8 cellular contexts compared by ENCODE assay signal in genomic region chr10:32960022-32960421, GRCh38. TPM values are rescaled to one million over a fixed set of nuclear protein-coding genes. Genes with fewer than 3 reads are reported as not detected.
A peak's percentile ranks its signal among the peaks of the same experiment; 100 is the strongest.
DNase-seq lines count a peak whose midpoint lies in the region; ATAC-seq and TF ChIP-seq lines count a peak whose summit lies in the region.
"Had no signal": no experiment of that assay in that cellular context is flagged by ENCODE, and none has a peak within 500 bp of the region (broad histone marks: within the 10 kb centered on the region; RNA-seq: fewer than 3 reads in every experiment).

No MANE protein-coding gene starts in this region.

- no peak for ATAC-seq in GM23338
- ATAC-seq in activated CD4-positive, CD25-positive, alpha-beta regulatory T cell treated with anti-CD3 and anti-CD28 coated beads, Interleukin-2, amount 50 U/mL, for 24 hours = no peak

- CTCF ChIA-PET in PC-9 (lab: Charles Lee) = interaction anchor here (0.5 kb wide), 1 partner anchor 705 kb away, joined by 7 read pairs; no protein-coding TSS in a partner anchor

- no peaks in the 10 kb centered on the region for H3K9me2 ChIP-seq in GM23338 (ENCODE audit: insufficient read depth)
- H3K9me2 ChIP-seq in PC-9 (ENCODE audit: insufficient read depth) = no peaks in the 10 kb centered on the region

- H4K20me1 ChIP-seq in GM23338 (replicated peaks; ENCODE audit: insufficient read depth) (peaks cover 6% of the 10 kb centered on the region; the same call in 1 of the 2 replicates), PC-9 (ENCODE audit: insufficient read depth) (peaks cover 20% of the 10 kb centered on the region)

- H3K9me3 Mint-ChIP-seq in GM23338 = no peaks in the 10 kb centered on the region; the same call in 2 of the 3 replicates

- H2AFZ ChIP-seq in GM23338 = no peak overlapping the region
- no peak overlapping the region for H2AFZ ChIP-seq in PC-9

- DNase-seq in GM23338 (ENCODE audit: low spot score) (no peak), PC-9 (no peak), esophagus squamous epithelium (lab: John Stamatoyannopoulos, UW) (no peak), retinal pigment epithelial cell (ENCODE audit: low read depth) (no peak), NCI-H510A (lab: John Stamatoyannopoulos, UW) (no peak)
- no peak for DNase-seq in central memory CD4-positive, alpha-beta T cell
- DNase-seq: NCI-H1930 had no signal

- H3K9me3 ChIP-seq in PC-9 (ENCODE audit: insufficient read depth, low read depth) = no peaks in the 10 kb centered on the region
- no peaks in the 10 kb centered on the region for H3K9me3 ChIP-seq in esophagus squamous epithelium

- peak overlapping the region; percentile 81 for H3K27ac Mint-ChIP-seq in GM23338

- no peaks in the 10 kb centered on the region for H3K27me3 ChIP-seq in GM23338 (ENCODE audit: insufficient read depth)
- no peaks in the 10 kb centered on the region for H3K27me3 ChIP-seq in PC-9 (ENCODE audit: insufficient read depth, low read depth)
- no peaks in the 10 kb centered on the region for H3K27me3 ChIP-seq in esophagus squamous epithelium

- H3F3A ChIP-seq in GM23338 (replicated peaks; ENCODE audit: low read depth) = no peaks in the 10 kb centered on the region
- 0 out of 2 replicates have a peak, but pooled peaks cover 4% of the 10 kb centered on the region for H3F3A ChIP-seq in PC-9 (ENCODE audit: insufficient read depth, low read depth)

- H3K4me2 ChIP-seq in GM23338 = peak overlapping the region; percentile 86
- H3K4me2 ChIP-seq in PC-9 = peak overlapping the region; percentile 95

- H3K27me3 Mint-ChIP-seq in GM23338 (ENCODE audit: insufficient read depth, low read depth, poor library complexity) = peaks cover 9% of the 10 kb centered on the region

- H3K36me3 ChIP-seq in GM23338 (ENCODE audit: insufficient read depth) = no peaks in the 10 kb centered on the region
- peaks cover 10% of the 10 kb centered on the region; the same call in 1 of the 2 replicates for H3K36me3 ChIP-seq in PC-9 (ENCODE audit: low read depth)
- no peaks in the 10 kb centered on the region for H3K36me3 ChIP-seq in esophagus squamous epithelium

- H3K4me1 Mint-ChIP-seq in GM23338 = peaks cover 61% of the 10 kb centered on the region

- peaks cover 48% of the 10 kb centered on the region for H3K4me1 ChIP-seq in GM23338 (ENCODE audit: insufficient read depth)
- H3K4me1 ChIP-seq in PC-9 (replicated peaks; ENCODE audit: insufficient read depth) = peaks cover 49% of the 10 kb centered on the region
- peaks cover 10 to 70% (median 23%) of the 10 kb centered on the region in 3 donors for H3K4me1 ChIP-seq in esophagus squamous epithelium

- 63 to 68% methylated on average over 4 of the region's 4 CpGs for WGBS in esophagus squamous epithelium, 2 donors

- H3K4me3 Mint-ChIP-seq in GM23338 = peak overlapping the region; percentile 84

- no peak for TF ChIP-seq POLR2A in esophagus squamous epithelium (IDR thresholded peaks at IDR 0.05)

- no TSS peak for BruUV-seq in PC-9 (replicated peaks; lab: Mats Ljungman, UMichigan)

- H3K4me3 ChIP-seq in GM23338 (peak overlapping the region; percentile 76), PC-9 (peak overlapping the region; percentile 99), esophagus squamous epithelium (peak overlapping the region in 2 of 4 donors; percentile 72 to 98), retinal pigment epithelial cell (ENCODE audit: low read length) (peak overlapping the region; percentile 82)

- H3K27ac ChIP-seq in GM23338 (ENCODE audit: low read depth) = peak overlapping the region; percentile 99; the same call in 1 of the 2 replicates
- H3K27ac ChIP-seq in PC-9 = peak overlapping the region; percentile 95; the same call in 1 of the 2 replicates
- H3K27ac ChIP-seq in esophagus squamous epithelium = peak overlapping the region in 3 of 4 donors; percentile 3 to 98 (median 95)

- no peaks in the 10 kb centered on the region for H3K36me3 Mint-ChIP-seq in GM23338 (ENCODE audit: low read depth)

- POLR2A ChIA-PET in PC-9 (lab: Charles Lee; ENCODE audit: unreplicated experiment) = interaction anchor here (0.6 to 2.0 kb wide), 4 partner anchors 20 to 228 kb away, joined by 3 to 10 read pairs (median 4); no protein-coding TSS in a partner anchor

- intact Hi-C loops in PC-9 (cut with micrococcal nuclease; ENCODE audit: unreplicated experiment) = no loop called here
- intact Hi-C loops in esophagus squamous epithelium (cut with DNase I) = no loop called here

- H3K79me2 ChIP-seq in GM23338 (replicated peaks; ENCODE audit: insufficient read depth) (peaks cover 44% of the 10 kb centered on the region), PC-9 (ENCODE audit: low read depth) (peaks cover 53% of the 10 kb centered on the region)

- TF ChIP-seq CTCF in GM23338 (conservative IDR thresholded peaks at IDR 0.05; ENCODE audit: low read depth in 2 of 2) (no peak), PC-9 (conservative IDR thresholded peaks at IDR 0.05) (no peak), esophagus squamous epithelium (IDR thresholded peaks at IDR 0.05) (no peak), retinal pigment epithelial cell (conservative IDR thresholded peaks at IDR 0.05; ENCODE audit: low read depth, low read length) (no peak)

TF ChIP-seq in GM23338, 12 proteins besides CTCF, POLR2A, EP300 and RAD21:
- TF ChIP-seq ZNF462 (CRISPR knock-in tag; IDR thresholded peaks at IDR 0.05) = no peak
- TF ChIP-seq ZNF331 (CRISPR knock-in tag; IDR thresholded peaks at IDR 0.05; ENCODE audit: low read depth) = no peak
- TF ChIP-seq EZH2phosphoT487 (IDR thresholded peaks at IDR 0.05; ENCODE audit: unreplicated experiment) = no peak
- TF ChIP-seq JUNB (IDR thresholded peaks at IDR 0.05; ENCODE audit: unreplicated experiment) = no peak

RNA-seq across cellular contexts. Expression of gene ITGB1, which starts 2.0 kb away (rescaled TPM):
- 439 and 441 TPM in 2 replicates for total RNA-seq in GM23338 (2014; rRNA removed; shearing (Covaris generic))
- 309 and 317 TPM in 2 replicates for polyA plus RNA-seq in GM23338 (2016; fragmentation: Nextera tagmentation; extraction: Ambion mirVana)
- total RNA-seq in PC-9 (2021) (307 and 421 TPM in 2 replicates), esophagus squamous epithelium (100 to 1,000 TPM in 3 of 4 donors, 10 to 100 TPM in 1; 70.5 to 323 (median 161) TPM)
